ENCODE assay signal across 1 cellular context in the genomic region with DNA sequence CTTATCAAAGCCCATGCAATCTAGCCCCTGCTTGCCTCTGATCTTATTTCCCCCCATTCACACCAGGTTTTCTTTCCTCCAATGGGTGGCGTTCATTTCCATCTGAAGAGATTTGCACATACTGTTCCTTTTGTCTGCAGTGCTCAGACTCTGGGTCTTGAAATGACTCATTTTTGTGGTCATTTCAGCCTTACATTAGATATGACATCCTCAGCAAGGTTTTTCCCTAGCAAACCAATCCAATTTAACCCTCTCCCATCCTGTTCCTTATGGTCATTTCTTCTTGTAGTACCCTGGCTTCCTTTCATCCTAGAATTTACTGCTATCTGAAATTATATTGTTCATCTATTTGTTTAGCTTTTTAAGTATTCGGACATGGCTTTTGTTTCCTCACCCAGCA.
TF ChIP-seq lines count a peak whose summit lies in the region.

No MANE protein-coding gene starts in this region.

TF ChIP-seq in GM23338, 12 proteins besides CTCF, POLR2A, EP300 and RAD21 (continued from another document):
- TF ChIP-seq ZNF462 (CRISPR knock-in tag; IDR thresholded peaks at IDR 0.05) (no peak), ZNF114 (CRISPR knock-in tag; IDR thresholded peaks at IDR 0.05) (no peak), ETS1 (IDR thresholded peaks at IDR 0.05) (no peak), REST (IDR thresholded peaks at IDR 0.05; ENCODE audit: unreplicated experiment) (no peak)
